In the genomic region with DNA sequence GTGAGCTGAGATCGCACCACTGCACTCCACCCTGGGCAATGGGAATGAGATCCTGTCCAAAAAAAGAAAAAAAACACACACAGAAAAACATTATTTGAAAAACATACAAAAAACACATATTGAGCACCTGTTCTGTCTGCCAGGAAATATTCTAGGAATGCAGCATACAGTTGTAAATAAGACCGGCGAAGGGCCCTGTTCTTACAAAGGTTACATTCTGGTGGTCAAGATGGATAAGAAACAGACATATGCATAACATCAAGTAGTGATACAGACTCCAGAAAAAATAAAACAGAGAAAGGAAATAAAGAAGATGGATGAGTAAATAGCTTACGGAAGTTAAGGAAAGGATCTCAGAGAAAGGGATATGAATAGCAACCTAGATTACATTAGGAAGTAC, we compare ENCODE assay signal across 20 cellular contexts.
DNase-seq lines count a peak whose midpoint lies in the region; ATAC-seq and TF ChIP-seq lines count a peak whose summit lies in the region.
"Had no signal": no experiment of that assay in that cellular context is flagged by ENCODE, and none has a peak within 500 bp of the region (broad histone marks: within the 10 kb centered on the region; RNA-seq: fewer than 3 reads in every experiment).

No MANE protein-coding gene starts in this region.

- H2AFZ ChIP-seq in hepatocyte, result no peak overlapping the region

- CTCF ChIA-PET in Caco-2 (lab: Charles Lee), result no interaction called here

- no peak for TF ChIP-seq CTCF in Caco-2 (IDR thresholded peaks at IDR 0.05; ENCODE audit: insufficient read depth in 1 of 2, low read depth in 1 of 2, low read length in 1 of 2, severe bottlenecking in 1 of 2, unreplicated experiment in 1 of 2)
- TF ChIP-seq CTCF in hepatocyte (IDR thresholded peaks at IDR 0.05; ENCODE audit: poor library complexity), result no peak
- no peak for TF ChIP-seq CTCF in neural crest cell (conservative IDR thresholded peaks at IDR 0.05)

- H3K36me3 ChIP-seq in Caco-2 (ENCODE audit: control insufficient read depth, insufficient read depth, low read length) (no peaks in the 10 kb centered on the region), hepatocyte (replicated peaks; ENCODE audit: insufficient read depth, low read depth) (no peaks in the 10 kb centered on the region)
- H3K36me3 ChIP-seq: MG63 had no signal

- no peak overlapping the region for H3K4me3 Mint-ChIP-seq in Caco-2 (ENCODE audit: unreplicated experiment)
- H3K4me3 Mint-ChIP-seq in neural crest cell, result no peak overlapping the region
- H3K4me3 Mint-ChIP-seq: CD4-positive, alpha-beta memory T cell; memory B cell had no signal

- BruUV-seq in Caco-2 (replicated peaks; lab: Mats Ljungman, UMichigan), result no TSS peak

- H3K4me3 ChIP-seq in Caco-2 (ENCODE audit: low read depth, low read length) (no peak overlapping the region), hepatocyte (no peak overlapping the region)
- H3K4me3 ChIP-seq: A549, K562, MG63, skin epidermis had no signal

- no peaks in the 10 kb centered on the region for H3K9me2 ChIP-seq in hepatocyte (replicated peaks; ENCODE audit: insufficient read depth)

- DNase-seq in Caco-2 (peak in 1 of 2 experiments; percentile 38), amniotic epithelial cell (ENCODE audit: low read depth) (peak; percentile 66), hepatocyte (ENCODE audit: low spot score) (no peak), neural crest cell (ENCODE audit: low read depth, low spot score) (no peak), GM19240 (ENCODE audit: insufficient read length, low spot score) (no peak), NCI-H2081 (lab: John Stamatoyannopoulos, UW) (no peak)
- DNase-seq in activated T-cell treated with anti-CD3 and anti-CD28 coated beads, Interleukin-2, amount 50 U/mL, for 1 hour, result no peak
- DNase-seq: activated CD4-positive, alpha-beta T cell treated with anti-CD3 and anti-CD28 coated beads for 4 hours; activated CD8-positive, alpha-beta memory T cell treated with anti-CD3 and anti-CD28 coated beads for 24 hours; activated effector memory CD4-positive, alpha-beta T cell treated with anti-CD3 and anti-CD28 coated beads, Interleukin-2, amount 50 U/mL, for 16 hours; CD4-positive, alpha-beta memory T cell; RPMI8226; stimulated activated naive CD8-positive, alpha-beta T cell treated with anti-CD3 and anti-CD28 coated beads, Interleukin-15, Interleukin-2, amounts not matched to agents 100 U/mL and 50 U/mL, for 24 hours had no signal

- no peaks in the 10 kb centered on the region for H4K20me1 ChIP-seq in hepatocyte (ENCODE audit: insufficient read depth, poor library complexity, severe bottlenecking)

- peak overlapping the region; percentile 11 for H3K27ac Mint-ChIP-seq in Caco-2 (ENCODE audit: unreplicated experiment)
- peak overlapping the region; percentile 23 for H3K27ac Mint-ChIP-seq in neural crest cell (ENCODE audit: unreplicated experiment)
- H3K27ac Mint-ChIP-seq: CD4-positive, alpha-beta memory T cell; memory B cell had no signal

- WGBS in hepatocyte (ENCODE audit: low lambda C conversion rate, missing lambda C conversion rate), result 62% methylated on average over 4 of the region's 4 CpGs

- H3K27me3 Mint-ChIP-seq in Caco-2 (ENCODE audit: insufficient read depth, unreplicated experiment) (no peaks in the 10 kb centered on the region), neural crest cell (ENCODE audit: low read depth) (no peaks in the 10 kb centered on the region)
- H3K27me3 Mint-ChIP-seq: CD4-positive, alpha-beta memory T cell had no signal

- H3K27me3 ChIP-seq in Caco-2 (replicated peaks; ENCODE audit: control insufficient read depth, insufficient read depth, low read length), result no peaks in the 10 kb centered on the region
- H3K27me3 ChIP-seq in hepatocyte, result no peaks in the 10 kb centered on the region
- H3K27me3 ChIP-seq: MG63 had no signal

- intact Hi-C loops in Caco-2 (cut with micrococcal nuclease; ENCODE audit: unreplicated experiment), result loop anchor here (2.0 kb wide), 1 partner anchor 29 kb away; no protein-coding TSS in a partner anchor

- H3K9me3 Mint-ChIP-seq in Caco-2 (ENCODE audit: unreplicated experiment) (no peaks in the 10 kb centered on the region), neural crest cell (no peaks in the 10 kb centered on the region)
- H3K9me3 Mint-ChIP-seq: CD4-positive, alpha-beta memory T cell; memory B cell had no signal

- H3K36me3 Mint-ChIP-seq in Caco-2 (ENCODE audit: insufficient read depth, unreplicated experiment), result no peaks in the 10 kb centered on the region
- H3K36me3 Mint-ChIP-seq in neural crest cell (ENCODE audit: low read depth), result peaks cover 4% of the 10 kb centered on the region
- H3K36me3 Mint-ChIP-seq: CD4-positive, alpha-beta memory T cell; memory B cell had no signal

- POLR2A ChIA-PET in Caco-2 (lab: Charles Lee), result interaction anchor here (0.9 kb wide), 1 partner anchor 30 kb away, joined by 3 read pairs; no protein-coding TSS in a partner anchor

- H3K4me1 Mint-ChIP-seq in Caco-2 (ENCODE audit: low read depth, unreplicated experiment) (peaks cover 13% of the 10 kb centered on the region), neural crest cell (peaks cover 52% of the 10 kb centered on the region)
- H3K4me1 Mint-ChIP-seq: memory B cell had no signal

- H3K4me2 ChIP-seq in hepatocyte, result no peak overlapping the region
- H3K4me2 ChIP-seq: A549 had no signal

- no peak for ATAC-seq in GM18868 (IDR thresholded peaks at IDR 0.05; ENCODE audit: unreplicated experiment)
- ATAC-seq: A549; HCT116; K562; stimulated activated naive CD8-positive, alpha-beta T cell treated with anti-CD3 and anti-CD28 coated beads, Interleukin-15, Interleukin-2, amounts not matched to agents 100 U/mL and 50 U/mL, for 24 hours had no signal

- H3K9me3 ChIP-seq in Caco-2 (no peaks in the 10 kb centered on the region), hepatocyte (ENCODE audit: low read depth) (no peaks in the 10 kb centered on the region)
- H3K9me3 ChIP-seq: A549, MG63 had no signal

- no peaks in the 10 kb centered on the region for H3K79me2 ChIP-seq in hepatocyte

- peaks cover 10% of the 10 kb centered on the region for H3K4me1 ChIP-seq in Caco-2
- peaks cover 12% of the 10 kb centered on the region for H3K4me1 ChIP-seq in hepatocyte (ENCODE audit: insufficient read depth)
- H3K4me1 ChIP-seq: A549 had no signal

- H3K27ac ChIP-seq in hepatocyte, result peak overlapping the region; percentile 41
- H3K27ac ChIP-seq: A549, skin epidermis had no signal
